ENCODE assay signal across 8 cellular contexts in genomic region chr13:32538621-32539246, GRCh38. TPM values are rescaled to one million over a fixed set of nuclear protein-coding genes. Genes with fewer than 3 reads are reported as not detected.
DNase-seq lines count a peak whose midpoint lies in the region; ATAC-seq and TF ChIP-seq lines count a peak whose summit lies in the region.

Gene N4BP2L2, minus strand, starts transcription at chr13:32538795. Its CDS starts 1,768 bp downstream, at chr13:32537027.

- H3K9me3 Mint-ChIP-seq in T-helper 2 cell treated with Interferon-gamma antibody and Interleukin-4, amounts not matched to agents 5 μg/mL and 100 μg/mL, for 36 hours: no peaks in the 10 kb centered on the region

- no peaks in the 10 kb centered on the region for H3K27me3 Mint-ChIP-seq in T-helper 2 cell treated with Interferon-gamma antibody and Interleukin-4, amounts not matched to agents 5 μg/mL and 100 μg/mL, for 36 hours (ENCODE audit: low read depth)

- WGBS in right cardiac atrium: under 1% methylated on average over 32 of the region's 32 CpGs

- H3K9me3 ChIP-seq in ascending aorta: no peaks in the 10 kb centered on the region
- no peaks in the 10 kb centered on the region for H3K9me3 ChIP-seq in right cardiac atrium (ENCODE audit: control insufficient read depth, low read length)
- no peaks in the 10 kb centered on the region for H3K9me3 ChIP-seq in uterus

- ATAC-seq in GM18505 (IDR thresholded peaks at IDR 0.05; ENCODE audit: unreplicated experiment): peak; percentile 97
- ATAC-seq in HG02973 (IDR thresholded peaks at IDR 0.05; ENCODE audit: unreplicated experiment): peak; percentile 94
- ATAC-seq in right cardiac atrium: peak; percentile 99

- peak; percentile 9 to 37 (median 27) for TF ChIP-seq CTCF in ascending aorta (IDR thresholded peaks at IDR 0.05)
- peak; percentile 30 to 45 (median 37) for TF ChIP-seq CTCF in uterus (IDR thresholded peaks at IDR 0.05)

- peaks cover 8 to 12% of the 10 kb centered on the region in 2 donors for H3K36me3 ChIP-seq in ascending aorta
- no peaks in the 10 kb centered on the region for H3K36me3 ChIP-seq in uterus

- intact Hi-C loops in ascending aorta (cut with DNase I) (loop anchor here (1.0 to 5.0 kb wide), 5 partner anchors 48 to 1004 kb away; partner anchors contain the start of genes BRCA2, N4BP2L1, PDS5B and ZAR1L), right cardiac atrium (cut with DNase I) (no loop called here), uterus (cut with DNase I; ENCODE audit: low total_unique reads) (no loop called here)

- H3K36me3 Mint-ChIP-seq in T-helper 2 cell treated with Interferon-gamma antibody and Interleukin-4, amounts not matched to agents 5 μg/mL and 100 μg/mL, for 36 hours (ENCODE audit: low read depth): peaks cover 39% of the 10 kb centered on the region

- TF ChIP-seq POLR2A in GM18505 (IDR thresholded peaks at IDR 0.05; ENCODE audit: borderline replicate concordance, extremely low read depth, insufficient read depth, insufficient read length) (peak; percentile 48), uterus (IDR thresholded peaks at IDR 0.05) (peak; percentile 48 to 64)

- peak within 1 kb of the TSS; percentile 99 for H3K27ac Mint-ChIP-seq in T-helper 2 cell treated with Interferon-gamma antibody and Interleukin-4, amounts not matched to agents 5 μg/mL and 100 μg/mL, for 36 hours

- H3K4me1 ChIP-seq in ascending aorta (peaks cover 3 to 18% of the 10 kb centered on the region in 2 donors), right cardiac atrium (ENCODE audit: control insufficient read depth, insufficient read depth, low read length) (peaks cover 1% of the 10 kb centered on the region), uterus (peaks cover 0 to 7% of the 10 kb centered on the region in 2 donors)

- peaks cover 36% of the 10 kb centered on the region for H3K4me1 Mint-ChIP-seq in T-helper 2 cell treated with Interferon-gamma antibody and Interleukin-4, amounts not matched to agents 5 μg/mL and 100 μg/mL, for 36 hours (ENCODE audit: low read depth)

- DNase-seq in NCI-H1930 (lab: John Stamatoyannopoulos, UW): peak; percentile 96 to 97
- DNase-seq in T-helper 2 cell treated with Interferon-gamma antibody and Interleukin-4, amounts not matched to agents 5 μg/mL and 100 μg/mL, for 36 hours (ENCODE audit: low spot score): peak; percentile 90
- DNase-seq in ascending aorta (ENCODE audit: low spot score in 2 of 2): peak; percentile 84 to 97
- DNase-seq in right cardiac atrium: peak; percentile 94 to 97 (median 95)
- DNase-seq in pulmonary artery endothelial cell (ENCODE audit: low read depth, low spot score): peak; percentile 93
- DNase-seq in uterus: peak; percentile 93 to 96

- H3K4me3 ChIP-seq in ascending aorta (peak within 1 kb of the TSS; percentile 76 to 83), right cardiac atrium (ENCODE audit: low read length) (peak within 1 kb of the TSS; percentile 60), uterus (peak within 1 kb of the TSS; percentile 76 to 77)

- H3K4me3 Mint-ChIP-seq in T-helper 2 cell treated with Interferon-gamma antibody and Interleukin-4, amounts not matched to agents 5 μg/mL and 100 μg/mL, for 36 hours: peak within 1 kb of the TSS; percentile 98

- no peaks in the 10 kb centered on the region for H3K27me3 ChIP-seq in ascending aorta
- no peaks in the 10 kb centered on the region for H3K27me3 ChIP-seq in right cardiac atrium (ENCODE audit: control insufficient read depth, insufficient read depth)
- H3K27me3 ChIP-seq in uterus: no peaks in the 10 kb centered on the region

- H3K27ac ChIP-seq in ascending aorta (peak within 1 kb of the TSS; percentile 81 to 93), right cardiac atrium (ENCODE audit: low read length) (peak within 1 kb of the TSS; percentile 78), uterus (peak within 1 kb of the TSS; percentile 90 to 98)

RNA-seq across cellular contexts. Expression of gene N4BP2L2, which starts in this region (rescaled TPM):
- total RNA-seq in ascending aorta (137 TPM), right cardiac atrium (100 to 1,000 TPM; 150 to 180 (median 156) TPM), pulmonary artery endothelial cell (57.3 and 76.3 TPM in 2 replicates), uterus (100 to 1,000 TPM; 187 to 288 (median 233) TPM)
- 63.2 TPM for polyA plus RNA-seq in right cardiac atrium

Comparison
In these comparisons a context has a peak if more than half of its experiments do, and no peak if none do; other contexts are left out.
1. Peak in every context shown above with its lines: DNase-seq, ATAC-seq, H3K4me3 ChIP-seq and H3K27ac ChIP-seq.